9 cellular contexts compared by ENCODE assay signal in the genomic region with DNA sequence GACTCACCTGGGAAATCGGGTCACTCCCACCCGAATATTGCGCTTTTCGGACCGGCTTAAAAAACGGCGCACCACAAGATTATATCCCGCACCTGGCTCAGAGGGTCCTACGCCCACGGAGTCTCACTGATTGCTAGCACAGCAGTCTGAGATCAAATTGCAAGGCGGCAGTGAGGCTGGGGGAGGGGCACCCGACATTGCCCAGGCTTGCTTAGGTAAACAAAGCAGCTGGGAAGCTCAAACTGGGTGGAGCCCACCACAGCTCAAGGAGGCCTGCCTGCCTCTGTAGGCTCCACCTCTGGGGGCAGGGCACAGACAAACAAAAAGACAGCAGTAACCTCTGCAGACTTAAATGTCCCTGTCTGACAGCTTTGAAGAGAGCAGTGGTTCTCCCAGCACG. TPM values are rescaled to one million over a fixed set of nuclear protein-coding genes. Genes with fewer than 3 reads are reported as not detected.
"Had no signal": no experiment of that assay in that cellular context is flagged by ENCODE, and none has a peak within 500 bp of the region (broad histone marks: within the 10 kb centered on the region; RNA-seq: fewer than 3 reads in every experiment).

No MANE protein-coding gene starts in this region.

RNA-seq across cellular contexts. Expression of a gene that starts 32.1 kb away (rescaled TPM):
- total RNA-seq: activated B cell treated with CpG ODN at 0.5 μM for 24 hours; activated CD8-positive, alpha-beta T cell treated with anti-CD3 and anti-CD28 coated beads for 36 hours; activated T-cell treated with anti-CD3 and anti-CD28 coated beads, Interleukin-2, amount 50 U/mL, for 4 hours; activated T-helper 17 cell treated with anti-CD3 and anti-CD28 coated beads, Interleukin-2, amount 50 U/mL, for 72 hours; astrocyte; bronchial epithelial cell; dermis blood vessel endothelial cell; foreskin keratinocyte; T-helper 1 cell treated with Interleukin-12 subunit alpha and Interleukin-12 subunit beta and Interleukin-4 antibody, amounts not matched to agents 30 ng/mL and 1 ng/mL, for 36 hours had no signal
